In the genomic region with DNA sequence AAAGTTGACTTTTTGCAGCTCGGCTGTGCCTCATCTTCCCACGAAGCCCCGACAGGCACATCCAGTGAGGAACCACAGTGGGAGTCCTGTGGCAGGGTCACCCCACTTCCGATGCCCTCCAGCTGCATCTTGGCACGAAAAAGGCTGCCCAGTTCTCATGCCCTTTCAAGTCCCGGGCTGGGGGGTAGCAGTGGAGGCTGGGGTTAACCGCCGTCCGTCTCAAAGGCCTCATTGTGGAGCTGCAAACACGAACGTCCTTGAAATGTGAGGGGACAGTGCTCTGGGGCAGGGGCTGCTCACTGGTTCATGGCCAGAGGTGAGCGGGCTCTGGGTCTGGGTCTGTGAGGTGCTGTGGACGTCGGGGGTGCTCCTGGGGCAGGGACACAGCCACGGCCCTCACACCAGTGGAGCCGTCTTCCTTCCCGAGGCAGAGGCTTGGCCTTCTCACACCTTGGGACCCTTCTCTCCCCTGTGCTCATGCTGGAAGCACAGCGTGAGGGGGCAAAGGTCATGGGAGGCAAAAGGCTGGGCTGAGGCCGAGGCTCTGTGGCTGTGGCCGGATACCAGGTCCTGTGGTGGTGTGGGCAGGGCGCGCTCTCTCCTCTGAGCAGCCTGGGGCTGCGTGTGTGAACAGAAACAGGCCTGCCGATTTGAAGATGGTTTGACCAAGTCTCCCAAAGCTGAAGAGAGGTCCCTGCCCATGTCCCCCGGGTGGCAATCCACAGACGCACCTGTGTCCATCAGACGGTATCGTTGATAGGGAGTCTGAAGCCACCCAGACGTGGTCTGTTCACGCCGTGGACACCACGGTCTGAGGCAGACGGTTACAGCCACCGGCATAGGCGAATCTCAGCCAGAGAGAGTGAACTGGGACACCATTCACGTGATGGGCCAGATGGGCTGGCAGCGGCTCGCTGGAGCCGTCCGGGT, we compare ENCODE assay signal across 1 cellular context.
TF ChIP-seq lines count a peak whose summit lies in the region.

No MANE protein-coding gene starts in this region.

TF ChIP-seq in HepG2, 621 proteins besides CTCF, POLR2A, EP300 and RAD21 (continued from another document and continues in another):
- TF ChIP-seq REXO4 (CRISPR knock-in tag; IDR thresholded peaks at IDR 0.05; ENCODE audit: borderline replicate concordance) (peak; percentile 73; the same call in 1 of the 2 replicates), U2AF1 (optimal IDR thresholded peaks at IDR 0.05; ENCODE audit: low read depth, low read length) (peak; percentile 70), ZBTB7B (CRISPR knock-in tag; IDR thresholded peaks at IDR 0.05) (peak; percentile 95), SYNCRIP (IDR thresholded peaks at IDR 0.05; ENCODE audit: insufficient read depth, low read depth, low read length) (no peak), MXD4 (CRISPR knock-in tag; IDR thresholded peaks at IDR 0.05) (peak; percentile 41; the same call in 1 of the 2 replicates), RXRA (CRISPR knock-in tag; IDR thresholded peaks at IDR 0.05) (peak; percentile 95), NFKB2 (CRISPR knock-in tag; IDR thresholded peaks at IDR 0.05; ENCODE audit: borderline replicate concordance) (peak; percentile 95; the same call in 1 of the 2 replicates), HMGA1 (CRISPR knock-in tag; conservative IDR thresholded peaks at IDR 0.05) (no peak), CBFB (CRISPR knock-in tag; IDR thresholded peaks at IDR 0.05) (peak; percentile 84; the same call in 1 of the 2 replicates), ZNF724P (CRISPR knock-in tag; IDR thresholded peaks at IDR 0.05; ENCODE audit: borderline replicate concordance) (peak; percentile 83; the same call in 1 of the 2 replicates), HOXA3 (CRISPR knock-in tag; IDR thresholded peaks at IDR 0.05) (peak; percentile 94), ZSCAN20 (CRISPR knock-in tag; IDR thresholded peaks at IDR 0.05; ENCODE audit: borderline replicate concordance) (peak; percentile 63; the same call in 1 of the 2 replicates), FOXJ3 (CRISPR knock-in tag; IDR thresholded peaks at IDR 0.05; ENCODE audit: borderline replicate concordance) (no peak), ZNF891 (CRISPR knock-in tag; IDR thresholded peaks at IDR 0.05) (peak; percentile 37; the same call in 1 of the 2 replicates), GATA4 (IDR thresholded peaks at IDR 0.05; ENCODE audit: borderline replicate concordance, low read depth) (no peak), ZNF629 (CRISPR knock-in tag; conservative IDR thresholded peaks at IDR 0.05) (peak; percentile 65), RFXANK (CRISPR knock-in tag; IDR thresholded peaks at IDR 0.05) (0 out of 2 replicates have a peak, but pooled peaks have one; percentile 16)
- TF ChIP-seq, protein P1, sequence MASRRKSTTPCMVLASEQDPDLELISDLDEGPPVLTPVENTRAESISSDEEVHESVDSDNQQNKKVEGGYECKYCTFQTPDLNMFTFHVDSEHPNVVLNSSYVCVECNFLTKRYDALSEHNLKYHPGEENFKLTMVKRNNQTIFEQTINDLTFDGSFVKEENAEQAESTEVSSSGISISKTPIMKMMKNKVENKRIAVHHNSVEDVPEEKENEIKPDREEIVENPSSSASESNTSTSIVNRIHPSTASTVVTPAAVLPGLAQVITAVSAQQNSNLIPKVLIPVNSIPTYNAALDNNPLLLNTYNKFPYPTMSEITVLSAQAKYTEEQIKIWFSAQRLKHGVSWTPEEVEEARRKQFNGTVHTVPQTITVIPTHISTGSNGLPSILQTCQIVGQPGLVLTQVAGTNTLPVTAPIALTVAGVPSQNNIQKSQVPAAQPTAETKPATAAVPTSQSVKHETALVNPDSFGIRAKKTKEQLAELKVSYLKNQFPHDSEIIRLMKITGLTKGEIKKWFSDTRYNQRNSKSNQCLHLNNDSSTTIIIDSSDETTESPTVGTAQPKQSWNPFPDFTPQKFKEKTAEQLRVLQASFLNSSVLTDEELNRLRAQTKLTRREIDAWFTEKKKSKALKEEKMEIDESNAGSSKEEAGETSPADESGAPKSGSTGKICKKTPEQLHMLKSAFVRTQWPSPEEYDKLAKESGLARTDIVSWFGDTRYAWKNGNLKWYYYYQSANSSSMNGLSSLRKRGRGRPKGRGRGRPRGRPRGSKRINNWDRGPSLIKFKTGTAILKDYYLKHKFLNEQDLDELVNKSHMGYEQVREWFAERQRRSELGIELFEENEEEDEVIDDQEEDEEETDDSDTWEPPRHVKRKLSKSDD (CRISPR knock-in tag; IDR thresholded peaks at IDR 0.05; ENCODE audit: low read depth) = peak; percentile 95
- TF ChIP-seq, protein P2, sequence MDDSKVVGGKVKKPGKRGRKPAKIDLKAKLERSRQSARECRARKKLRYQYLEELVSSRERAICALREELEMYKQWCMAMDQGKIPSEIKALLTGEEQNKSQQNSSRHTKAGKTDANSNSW (CRISPR knock-in tag; IDR thresholded peaks at IDR 0.05; ENCODE audit: borderline replicate concordance) = peak; percentile 91
- TF ChIP-seq, protein P3, sequence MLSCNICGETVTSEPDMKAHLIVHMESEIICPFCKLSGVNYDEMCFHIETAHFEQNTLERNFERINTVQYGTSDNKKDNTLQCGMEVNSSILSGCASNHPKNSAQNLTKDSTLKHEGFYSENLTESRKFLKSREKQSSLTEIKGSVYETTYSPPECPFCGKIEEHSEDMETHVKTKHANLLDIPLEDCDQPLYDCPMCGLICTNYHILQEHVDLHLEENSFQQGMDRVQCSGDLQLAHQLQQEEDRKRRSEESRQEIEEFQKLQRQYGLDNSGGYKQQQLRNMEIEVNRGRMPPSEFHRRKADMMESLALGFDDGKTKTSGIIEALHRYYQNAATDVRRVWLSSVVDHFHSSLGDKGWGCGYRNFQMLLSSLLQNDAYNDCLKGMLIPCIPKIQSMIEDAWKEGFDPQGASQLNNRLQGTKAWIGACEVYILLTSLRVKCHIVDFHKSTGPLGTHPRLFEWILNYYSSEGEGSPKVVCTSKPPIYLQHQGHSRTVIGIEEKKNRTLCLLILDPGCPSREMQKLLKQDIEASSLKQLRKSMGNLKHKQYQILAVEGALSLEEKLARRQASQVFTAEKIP (CRISPR knock-in tag; IDR thresholded peaks at IDR 0.05; ENCODE audit: borderline replicate concordance) = no peak
- TF ChIP-seq, protein P4, sequence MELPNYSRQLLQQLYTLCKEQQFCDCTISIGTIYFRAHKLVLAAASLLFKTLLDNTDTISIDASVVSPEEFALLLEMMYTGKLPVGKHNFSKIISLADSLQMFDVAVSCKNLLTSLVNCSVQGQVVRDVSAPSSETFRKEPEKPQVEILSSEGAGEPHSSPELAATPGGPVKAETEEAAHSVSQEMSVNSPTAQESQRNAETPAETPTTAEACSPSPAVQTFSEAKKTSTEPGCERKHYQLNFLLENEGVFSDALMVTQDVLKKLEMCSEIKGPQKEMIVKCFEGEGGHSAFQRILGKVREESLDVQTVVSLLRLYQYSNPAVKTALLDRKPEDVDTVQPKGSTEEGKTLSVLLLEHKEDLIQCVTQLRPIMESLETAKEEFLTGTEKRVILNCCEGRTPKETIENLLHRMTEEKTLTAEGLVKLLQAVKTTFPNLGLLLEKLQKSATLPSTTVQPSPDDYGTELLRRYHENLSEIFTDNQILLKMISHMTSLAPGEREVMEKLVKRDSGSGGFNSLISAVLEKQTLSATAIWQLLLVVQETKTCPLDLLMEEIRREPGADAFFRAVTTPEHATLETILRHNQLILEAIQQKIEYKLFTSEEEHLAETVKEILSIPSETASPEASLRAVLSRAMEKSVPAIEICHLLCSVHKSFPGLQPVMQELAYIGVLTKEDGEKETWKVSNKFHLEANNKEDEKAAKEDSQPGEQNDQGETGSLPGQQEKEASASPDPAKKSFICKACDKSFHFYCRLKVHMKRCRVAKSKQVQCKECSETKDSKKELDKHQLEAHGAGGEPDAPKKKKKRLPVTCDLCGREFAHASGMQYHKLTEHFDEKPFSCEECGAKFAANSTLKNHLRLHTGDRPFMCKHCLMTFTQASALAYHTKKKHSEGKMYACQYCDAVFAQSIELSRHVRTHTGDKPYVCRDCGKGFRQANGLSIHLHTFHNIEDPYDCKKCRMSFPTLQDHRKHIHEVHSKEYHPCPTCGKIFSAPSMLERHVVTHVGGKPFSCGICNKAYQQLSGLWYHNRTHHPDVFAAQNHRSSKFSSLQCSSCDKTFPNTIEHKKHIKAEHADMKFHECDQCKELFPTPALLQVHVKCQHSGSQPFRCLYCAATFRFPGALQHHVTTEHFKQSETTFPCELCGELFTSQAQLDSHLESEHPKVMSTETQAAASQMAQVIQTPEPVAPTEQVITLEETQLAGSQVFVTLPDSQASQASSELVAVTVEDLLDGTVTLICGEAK (IDR thresholded peaks at IDR 0.05) = no peak
- TF ChIP-seq, protein P4 (CRISPR knock-in tag; IDR thresholded peaks at IDR 0.05) = peak; percentile 69
- TF ChIP-seq, protein P5, sequence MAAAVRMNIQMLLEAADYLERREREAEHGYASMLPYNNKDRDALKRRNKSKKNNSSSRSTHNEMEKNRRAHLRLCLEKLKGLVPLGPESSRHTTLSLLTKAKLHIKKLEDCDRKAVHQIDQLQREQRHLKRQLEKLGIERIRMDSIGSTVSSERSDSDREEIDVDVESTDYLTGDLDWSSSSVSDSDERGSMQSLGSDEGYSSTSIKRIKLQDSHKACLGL (CRISPR knock-in tag; IDR thresholded peaks at IDR 0.05) = peak; percentile 90
- TF ChIP-seq, protein P6, sequence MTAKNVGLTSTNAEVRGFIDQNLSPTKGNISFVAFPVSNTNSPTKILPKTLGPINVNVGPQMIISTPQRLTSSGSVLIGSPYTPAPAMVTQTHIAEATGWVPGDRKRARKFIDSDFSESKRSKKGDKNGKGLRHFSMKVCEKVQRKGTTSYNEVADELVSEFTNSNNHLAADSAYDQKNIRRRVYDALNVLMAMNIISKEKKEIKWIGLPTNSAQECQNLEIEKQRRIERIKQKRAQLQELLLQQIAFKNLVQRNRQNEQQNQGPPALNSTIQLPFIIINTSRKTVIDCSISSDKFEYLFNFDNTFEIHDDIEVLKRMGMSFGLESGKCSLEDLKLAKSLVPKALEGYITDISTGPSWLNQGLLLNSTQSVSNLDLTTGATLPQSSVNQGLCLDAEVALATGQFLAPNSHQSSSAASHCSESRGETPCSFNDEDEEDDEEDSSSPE (CRISPR knock-in tag; IDR thresholded peaks at IDR 0.05) = peak; percentile 63; the same call in 1 of the 2 replicates
- TF ChIP-seq, protein P7, sequence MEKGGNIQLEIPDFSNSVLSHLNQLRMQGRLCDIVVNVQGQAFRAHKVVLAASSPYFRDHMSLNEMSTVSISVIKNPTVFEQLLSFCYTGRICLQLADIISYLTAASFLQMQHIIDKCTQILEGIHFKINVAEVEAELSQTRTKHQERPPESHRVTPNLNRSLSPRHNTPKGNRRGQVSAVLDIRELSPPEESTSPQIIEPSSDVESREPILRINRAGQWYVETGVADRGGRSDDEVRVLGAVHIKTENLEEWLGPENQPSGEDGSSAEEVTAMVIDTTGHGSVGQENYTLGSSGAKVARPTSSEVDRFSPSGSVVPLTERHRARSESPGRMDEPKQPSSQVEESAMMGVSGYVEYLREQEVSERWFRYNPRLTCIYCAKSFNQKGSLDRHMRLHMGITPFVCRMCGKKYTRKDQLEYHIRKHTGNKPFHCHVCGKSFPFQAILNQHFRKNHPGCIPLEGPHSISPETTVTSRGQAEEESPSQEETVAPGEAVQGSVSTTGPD (CRISPR knock-in tag; IDR thresholded peaks at IDR 0.05) = peak; percentile 87
- TF ChIP-seq, protein P8, sequence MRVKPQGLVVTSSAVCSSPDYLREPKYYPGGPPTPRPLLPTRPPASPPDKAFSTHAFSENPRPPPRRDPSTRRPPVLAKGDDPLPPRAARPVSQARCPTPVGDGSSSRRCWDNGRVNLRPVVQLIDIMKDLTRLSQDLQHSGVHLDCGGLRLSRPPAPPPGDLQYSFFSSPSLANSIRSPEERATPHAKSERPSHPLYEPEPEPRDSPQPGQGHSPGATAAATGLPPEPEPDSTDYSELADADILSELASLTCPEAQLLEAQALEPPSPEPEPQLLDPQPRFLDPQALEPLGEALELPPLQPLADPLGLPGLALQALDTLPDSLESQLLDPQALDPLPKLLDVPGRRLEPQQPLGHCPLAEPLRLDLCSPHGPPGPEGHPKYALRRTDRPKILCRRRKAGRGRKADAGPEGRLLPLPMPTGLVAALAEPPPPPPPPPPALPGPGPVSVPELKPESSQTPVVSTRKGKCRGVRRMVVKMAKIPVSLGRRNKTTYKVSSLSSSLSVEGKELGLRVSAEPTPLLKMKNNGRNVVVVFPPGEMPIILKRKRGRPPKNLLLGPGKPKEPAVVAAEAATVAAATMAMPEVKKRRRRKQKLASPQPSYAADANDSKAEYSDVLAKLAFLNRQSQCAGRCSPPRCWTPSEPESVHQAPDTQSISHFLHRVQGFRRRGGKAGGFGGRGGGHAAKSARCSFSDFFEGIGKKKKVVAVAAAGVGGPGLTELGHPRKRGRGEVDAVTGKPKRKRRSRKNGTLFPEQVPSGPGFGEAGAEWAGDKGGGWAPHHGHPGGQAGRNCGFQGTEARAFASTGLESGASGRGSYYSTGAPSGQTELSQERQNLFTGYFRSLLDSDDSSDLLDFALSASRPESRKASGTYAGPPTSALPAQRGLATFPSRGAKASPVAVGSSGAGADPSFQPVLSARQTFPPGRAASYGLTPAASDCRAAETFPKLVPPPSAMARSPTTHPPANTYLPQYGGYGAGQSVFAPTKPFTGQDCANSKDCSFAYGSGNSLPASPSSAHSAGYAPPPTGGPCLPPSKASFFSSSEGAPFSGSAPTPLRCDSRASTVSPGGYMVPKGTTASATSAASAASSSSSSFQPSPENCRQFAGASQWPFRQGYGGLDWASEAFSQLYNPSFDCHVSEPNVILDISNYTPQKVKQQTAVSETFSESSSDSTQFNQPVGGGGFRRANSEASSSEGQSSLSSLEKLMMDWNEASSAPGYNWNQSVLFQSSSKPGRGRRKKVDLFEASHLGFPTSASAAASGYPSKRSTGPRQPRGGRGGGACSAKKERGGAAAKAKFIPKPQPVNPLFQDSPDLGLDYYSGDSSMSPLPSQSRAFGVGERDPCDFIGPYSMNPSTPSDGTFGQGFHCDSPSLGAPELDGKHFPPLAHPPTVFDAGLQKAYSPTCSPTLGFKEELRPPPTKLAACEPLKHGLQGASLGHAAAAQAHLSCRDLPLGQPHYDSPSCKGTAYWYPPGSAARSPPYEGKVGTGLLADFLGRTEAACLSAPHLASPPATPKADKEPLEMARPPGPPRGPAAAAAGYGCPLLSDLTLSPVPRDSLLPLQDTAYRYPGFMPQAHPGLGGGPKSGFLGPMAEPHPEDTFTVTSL (CRISPR knock-in tag; IDR thresholded peaks at IDR 0.05; ENCODE audit: borderline replicate concordance) = 0 out of 2 replicates have a peak, but pooled peaks have one; percentile 44
